27 cellular contexts compared by ENCODE assay signal in the genomic region with DNA sequence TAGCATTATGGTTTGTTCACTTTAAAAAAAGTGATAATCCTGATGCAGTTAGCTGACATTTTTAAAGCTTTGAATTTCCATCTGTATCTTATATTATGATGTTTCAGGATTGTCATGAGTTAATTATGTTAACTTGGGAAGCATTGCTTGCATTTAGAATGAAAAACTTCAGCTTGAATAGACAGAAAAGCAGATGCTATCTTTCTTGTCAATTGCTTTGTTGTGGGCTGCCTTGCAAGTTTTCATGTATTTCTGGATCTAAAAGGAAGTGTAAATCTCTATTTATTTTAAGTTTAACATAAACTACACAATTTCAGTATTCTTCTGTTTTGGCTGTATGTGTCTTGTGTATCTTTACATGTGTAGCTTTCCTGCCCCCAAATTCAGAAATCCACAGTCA.
DNase-seq lines count a peak whose midpoint lies in the region; ATAC-seq and TF ChIP-seq lines count a peak whose summit lies in the region.
"Had no signal": no experiment of that assay in that cellular context is flagged by ENCODE, and none has a peak within 500 bp of the region (broad histone marks: within the 10 kb centered on the region; RNA-seq: fewer than 3 reads in every experiment).

No MANE protein-coding gene starts in this region.

- H4K20me1 ChIP-seq in DND-41 (ENCODE audit: insufficient read depth, low read length) = no peaks in the 10 kb centered on the region
- no peaks in the 10 kb centered on the region for H4K20me1 ChIP-seq in neural progenitor cell (ENCODE audit: low read depth)

- peaks cover 23% of the 10 kb centered on the region; the same call in 1 of the 2 replicates for H3K36me3 ChIP-seq in DND-41 (ENCODE audit: insufficient read depth, low read length)
- H3K36me3 ChIP-seq in SJCRH30 = no peaks in the 10 kb centered on the region
- H3K36me3 ChIP-seq in neural progenitor cell = no peaks in the 10 kb centered on the region
- no peaks in the 10 kb centered on the region for H3K36me3 ChIP-seq in stomach
- H3K36me3 ChIP-seq: HAP-1 had no signal

- no peak for TF ChIP-seq CTCF in DND-41 (IDR thresholded peaks at IDR 0.05; ENCODE audit: borderline replicate concordance, extremely low read depth, low read length, poor library complexity, severe bottlenecking)
- no peak for TF ChIP-seq CTCF in neural progenitor cell (IDR thresholded peaks at IDR 0.05)
- no peak for TF ChIP-seq CTCF in stomach (IDR thresholded peaks at IDR 0.05)

- peak overlapping the region; percentile 22 to 35 for H3K27ac Mint-ChIP-seq in effector memory CD8-positive, alpha-beta T cell
- no peak overlapping the region for H3K27ac Mint-ChIP-seq in neural progenitor cell
- H3K27ac Mint-ChIP-seq: HFFc6 had no signal

- TF ChIP-seq POLR2A in stomach (IDR thresholded peaks at IDR 0.05) = no peak

- ATAC-seq in DND-41 (ENCODE audit: insufficient read depth, low read depth) (peak; percentile 58; the same call in 1 of the 3 replicates), Right ventricle myocardium superior (ENCODE audit: poor library complexity) (no peak)
- ATAC-seq in effector memory CD8-positive, alpha-beta T cell (replicated peaks) = no peak

- 0 out of 2 replicates have a peak, but pooled peaks cover 6% of the 10 kb centered on the region for H3K4me1 ChIP-seq in DND-41 (ENCODE audit: insufficient read depth, low read length)
- H3K4me1 ChIP-seq in SJCRH30 = peaks cover 49% of the 10 kb centered on the region
- H3K4me1 ChIP-seq in neural progenitor cell = peaks cover 50% of the 10 kb centered on the region
- peaks cover 0 to 10% (median 7%) of the 10 kb centered on the region in 4 donors for H3K4me1 ChIP-seq in stomach

- H3K4me3 Mint-ChIP-seq in effector memory CD8-positive, alpha-beta T cell = no peak overlapping the region
- no peak overlapping the region for H3K4me3 Mint-ChIP-seq in neural progenitor cell
- H3K4me3 Mint-ChIP-seq: HFFc6 had no signal

- H3K4me2 ChIP-seq in DND-41 (ENCODE audit: insufficient read depth, low read length) = no peak overlapping the region
- H3K4me2 ChIP-seq in neural progenitor cell = peak overlapping the region; percentile 37
- H3K4me2 ChIP-seq: KMS-11 had no signal

- peaks cover 12 to 21% of the 10 kb centered on the region in 2 donors for H3K4me1 Mint-ChIP-seq in effector memory CD8-positive, alpha-beta T cell (ENCODE audit: low read depth in 2 of 2)
- H3K4me1 Mint-ChIP-seq in neural progenitor cell = peaks cover 31% of the 10 kb centered on the region

- H3F3A ChIP-seq in neural progenitor cell (ENCODE audit: low read depth) = peaks cover 27% of the 10 kb centered on the region

- H3K4me3 ChIP-seq in DND-41 (ENCODE audit: low read depth in 1 of 2, low read length in 2 of 2) (no peak overlapping the region), SJCRH30 (peak overlapping the region; percentile 42), neural progenitor cell (no peak overlapping the region), stomach (no peak overlapping the region)
- H3K4me3 ChIP-seq: HAP-1, SK-N-MC had no signal

- H3K27me3 Mint-ChIP-seq in effector memory CD8-positive, alpha-beta T cell = no peaks in the 10 kb centered on the region
- H3K27me3 Mint-ChIP-seq in neural progenitor cell (ENCODE audit: insufficient read depth, low read depth) = peaks cover 2% of the 10 kb centered on the region

- H3K9me3 ChIP-seq in DND-41 (ENCODE audit: insufficient read depth, low read length, severe bottlenecking) (no peaks in the 10 kb centered on the region), SJCRH30 (replicated peaks) (no peaks in the 10 kb centered on the region), neural progenitor cell (ENCODE audit: low read depth) (no peaks in the 10 kb centered on the region), stomach (no peaks in the 10 kb centered on the region)
- H3K9me3 ChIP-seq: HAP-1 had no signal

- no peaks in the 10 kb centered on the region for H3K9me3 Mint-ChIP-seq in effector memory CD8-positive, alpha-beta T cell
- no peaks in the 10 kb centered on the region for H3K9me3 Mint-ChIP-seq in neural progenitor cell
- H3K9me3 Mint-ChIP-seq: HFFc6 had no signal

- H2AFZ ChIP-seq in DND-41 (ENCODE audit: low read depth, low read length) (no peak overlapping the region), neural progenitor cell (replicated peaks) (peak overlapping the region; percentile 6)

- intact Hi-C loops in Right ventricle myocardium superior (cut with DNase I) = no loop called here
- intact Hi-C loops in stomach (cut with DNase I; ENCODE audit: low total_unique reads) = no loop called here

- H3K27ac ChIP-seq in DND-41 (ENCODE audit: low read length) (no peak overlapping the region), SJCRH30 (peak overlapping the region; percentile 89), neural progenitor cell (peak overlapping the region; percentile 16), stomach (no peak overlapping the region)
- H3K27ac ChIP-seq: KMS-11, SK-N-MC had no signal

- H3K79me2 ChIP-seq in DND-41 (ENCODE audit: insufficient read depth, low read length) (no peaks in the 10 kb centered on the region), neural progenitor cell (ENCODE audit: low read depth) (no peaks in the 10 kb centered on the region)

- H3K9ac ChIP-seq in DND-41 (ENCODE audit: low read depth, low read length) = no peak overlapping the region
- H3K9ac ChIP-seq in neural progenitor cell = no peak overlapping the region
- H3K9ac ChIP-seq: KMS-11 had no signal

- H3K36me3 Mint-ChIP-seq in effector memory CD8-positive, alpha-beta T cell (ENCODE audit: insufficient read depth) = peaks cover 36% of the 10 kb centered on the region
- H3K36me3 Mint-ChIP-seq in neural progenitor cell = no peaks in the 10 kb centered on the region

- TF ChIP-seq EP300 in stomach (IDR thresholded peaks at IDR 0.05) = no peak

- DNase-seq in DND-41 (no peak), SJCRH30 (peak in 1 of 2 experiments; percentile 18), neural progenitor cell (ENCODE audit: low spot score) (no peak), germinal center (ENCODE audit: low spot score) (no peak), Right ventricle myocardium superior (no peak), NCI-H2227 treated with DMSO at 0.1 percent for 48 hours (lab: John Stamatoyannopoulos, UW) (no peak), stomach (no peak)
- no peak for DNase-seq in effector memory CD8-positive, alpha-beta T cell
- DNase-seq: 8988T, ACHN, Calu3, DMS153, GOT3, HFFc6, IMR-90, MM.1S, NCI-H1048, NCI-H1694, NCI-H2029 treated with DMSO at 0.1 percent for 48 hours, NCI-H226, NCI-H510A, NCI-H69, RPMI8226, SHP77 had no signal

- H3K27me3 ChIP-seq in DND-41 (ENCODE audit: insufficient read depth, low read length, poor library complexity) (no peaks in the 10 kb centered on the region), SJCRH30 (no peaks in the 10 kb centered on the region), neural progenitor cell (no peaks in the 10 kb centered on the region), stomach (no peaks in the 10 kb centered on the region)

Comparison
In these comparisons a context has a peak if more than half of its experiments do, and no peak if none do; other contexts are left out.
1. H3K27ac ChIP-seq: peak in SJCRH30 (single experiment) and neural progenitor cell (single experiment); none in DND-41 (single experiment) and stomach (0 of 5).